ENCODE assay signal across 20 cellular contexts in the genomic region with DNA sequence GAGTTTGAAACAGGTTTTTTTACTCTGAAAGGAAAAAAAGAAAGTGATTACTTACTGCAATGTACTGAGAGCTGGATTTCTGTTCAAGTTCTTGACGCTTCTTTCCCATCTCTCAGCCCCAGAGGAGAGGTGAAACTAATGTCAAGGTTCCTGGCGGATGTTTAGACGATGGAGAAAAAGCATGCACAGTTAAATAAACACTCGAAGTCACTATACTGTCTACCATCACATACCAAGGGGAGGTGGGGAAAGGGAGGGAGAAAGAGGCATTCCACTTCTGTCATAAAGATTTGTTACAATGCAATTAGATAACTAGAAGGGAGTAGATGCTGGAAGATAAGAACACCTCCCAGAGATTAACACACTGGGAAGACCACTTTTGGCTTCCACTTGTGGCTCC.
DNase-seq lines count a peak whose midpoint lies in the region; ATAC-seq and TF ChIP-seq lines count a peak whose summit lies in the region.
"Had no signal": no experiment of that assay in that cellular context is flagged by ENCODE, and none has a peak within 500 bp of the region (broad histone marks: within the 10 kb centered on the region; RNA-seq: fewer than 3 reads in every experiment).

No MANE protein-coding gene starts in this region.

- H3K79me2 ChIP-seq in smooth muscle cell (ENCODE audit: low read depth): no peaks in the 10 kb centered on the region

- H3K9me3 ChIP-seq in AG04450 (ENCODE audit: control insufficient read depth, insufficient read depth, low read length): no peaks in the 10 kb centered on the region
- H3K9me3 ChIP-seq in mesodermal cell (ENCODE audit: control insufficient read depth, low read length): no peaks in the 10 kb centered on the region
- H3K9me3 ChIP-seq in smooth muscle cell (replicated peaks; ENCODE audit: low read depth): no peaks in the 10 kb centered on the region
- H3K9me3 ChIP-seq: A549, BLaER1 had no signal

- peaks cover 5% of the 10 kb centered on the region for H3K36me3 ChIP-seq in mesodermal cell (ENCODE audit: control insufficient read depth, insufficient read depth, low read length)
- H3K36me3 ChIP-seq in smooth muscle cell (ENCODE audit: low read depth): no peaks in the 10 kb centered on the region
- H3K36me3 ChIP-seq: BLaER1 had no signal

- peak; percentile 33 for DNase-seq in AG04450 (ENCODE audit: low read depth, low spot score)
- DNase-seq in iris pigment epithelial cell (ENCODE audit: low read depth): peak; percentile 84
- DNase-seq in smooth muscle cell (lab: John Stamatoyannopoulos, UW; ENCODE audit: unreplicated experiment): no peak
- no peak for DNase-seq in NCI-H1436 (lab: John Stamatoyannopoulos, UW)
- DNase-seq: CD4-positive, alpha-beta memory T cell; DMS153; DMS79; GF-D8; GOT3; H7; HFFc6 had no signal

- H3F3A ChIP-seq in smooth muscle cell (ENCODE audit: low read depth): no peaks in the 10 kb centered on the region

- POLR2A ChIA-PET in AG04450 (lab: Yijun Ruan, JAX): interaction anchor here (1.6 kb wide), 1 partner anchor 35 kb away, joined by 4 read pairs; no protein-coding TSS in a partner anchor

- H3K4me1 ChIP-seq in mesodermal cell (ENCODE audit: control insufficient read depth, insufficient read depth, low read length, poor library complexity, severe bottlenecking): peaks cover 20% of the 10 kb centered on the region
- H3K4me1 ChIP-seq in smooth muscle cell (ENCODE audit: low read depth): no peaks in the 10 kb centered on the region
- H3K4me1 ChIP-seq: A549, BLaER1 had no signal

- ATAC-seq in GM18498 (IDR thresholded peaks at IDR 0.05; ENCODE audit: unreplicated experiment): no peak
- no peak for ATAC-seq in GM18502 (IDR thresholded peaks at IDR 0.05; ENCODE audit: poor library complexity, unreplicated experiment)
- ATAC-seq: A549, HCT116, K562 had no signal

- H3K27me3 ChIP-seq in AG04450 (ENCODE audit: control insufficient read depth, insufficient read depth, low read length) (no peaks in the 10 kb centered on the region), smooth muscle cell (ENCODE audit: low read depth) (no peaks in the 10 kb centered on the region)
- H3K27me3 ChIP-seq: BLaER1 had no signal

- WGBS in mesodermal cell (ENCODE audit: insufficient coverage in 2 of 2), 2 experiments: no CpG with 5 or more reads among the region's 4 CpGs
- 62% methylated on average over 4 of the region's 4 CpGs for WGBS in smooth muscle cell (ENCODE audit: low lambda C conversion rate)

- H3K4me3 ChIP-seq in AG04450 (ENCODE audit: low read depth, low read length) (no peak overlapping the region), WI38 (ENCODE audit: low read depth, low read length) (peak overlapping the region; percentile 28), mesodermal cell (ENCODE audit: extremely low read depth, insufficient read depth, low read length, poor library complexity, severe bottlenecking) (no peak overlapping the region), smooth muscle cell (no peak overlapping the region)
- H3K4me3 ChIP-seq: A549, BLaER1, K562 had no signal

- no peaks in the 10 kb centered on the region for H4K20me1 ChIP-seq in smooth muscle cell (ENCODE audit: low read depth)
- H4K20me1 ChIP-seq: BLaER1 had no signal

- CTCF ChIA-PET in AG04450 (lab: Charles Lee): no interaction called here

- H3K27ac ChIP-seq in AG04450 (ENCODE audit: low read depth, low read length): no peak overlapping the region
- H3K27ac ChIP-seq in mesodermal cell (ENCODE audit: low read depth, low read length, severe bottlenecking): peak overlapping the region; percentile 10
- H3K27ac ChIP-seq in smooth muscle cell (ENCODE audit: low read depth): no peak overlapping the region
- H3K27ac ChIP-seq: 22Rv1, A549, BLaER1 had no signal

- no peak overlapping the region for H3K9ac ChIP-seq in smooth muscle cell (ENCODE audit: low read depth)
- H3K9ac ChIP-seq: BLaER1 had no signal

- no peak overlapping the region for H3K4me2 ChIP-seq in smooth muscle cell
- H3K4me2 ChIP-seq: A549, BLaER1 had no signal

- H2AFZ ChIP-seq in smooth muscle cell (ENCODE audit: low read depth): no peak overlapping the region

- TF ChIP-seq CTCF in AG04450 (IDR thresholded peaks at IDR 0.05; ENCODE audit: low read depth, low read length) (no peak), WI38 (IDR thresholded peaks at IDR 0.05; ENCODE audit: low read depth, low read length) (no peak), smooth muscle cell (IDR thresholded peaks at IDR 0.05; ENCODE audit: borderline replicate concordance, insufficient read depth, poor library complexity, severe bottlenecking) (no peak)

Comparison
In these comparisons a context has a peak if more than half of its experiments do, and no peak if none do; other contexts are left out.
1. DNase-seq: peak in AG04450 (single experiment) and iris pigment epithelial cell (single experiment); none in smooth muscle cell (single experiment) and NCI-H1436 (single experiment).